In the genomic region with DNA sequence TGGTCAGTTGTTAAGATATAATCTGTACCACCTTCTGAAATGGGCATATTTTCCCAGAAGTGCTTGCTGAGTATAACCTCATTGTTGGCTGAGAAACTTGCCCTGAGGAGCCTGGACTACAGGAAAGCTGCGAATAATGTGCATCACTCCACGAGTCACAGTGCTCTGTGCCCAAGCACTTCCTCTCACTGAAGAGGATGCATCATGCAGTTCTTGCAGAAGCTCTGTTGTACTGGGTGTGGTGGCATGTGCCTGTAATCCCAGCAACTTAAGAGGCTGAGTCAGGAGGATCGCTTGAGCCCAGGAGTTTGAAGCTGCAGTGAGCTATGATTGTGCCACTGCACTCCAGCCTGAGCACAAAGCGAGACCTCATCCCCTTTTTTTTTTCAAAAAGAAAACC, we compare ENCODE assay signal across 9 cellular contexts. TPM values are rescaled to one million over a fixed set of nuclear protein-coding genes. Genes with fewer than 3 reads are reported as not detected.
DNase-seq lines count a peak whose midpoint lies in the region; ATAC-seq and TF ChIP-seq lines count a peak whose summit lies in the region.
"Had no signal": no experiment of that assay in that cellular context is flagged by ENCODE, and none has a peak within 500 bp of the region (broad histone marks: within the 10 kb centered on the region; RNA-seq: fewer than 3 reads in every experiment).

No MANE protein-coding gene starts in this region.

- TF ChIP-seq CTCF in NB4 (IDR thresholded peaks at IDR 0.05; ENCODE audit: low read depth, low read length): no peak
- TF ChIP-seq CTCF in choroid plexus epithelial cell (conservative IDR thresholded peaks at IDR 0.05; ENCODE audit: low read depth, low read length): no peak
- no peak for TF ChIP-seq CTCF in omental fat pad (IDR thresholded peaks at IDR 0.05)

- H3K4me3 ChIP-seq in NB4 (ENCODE audit: low read depth, low read length) (no peak overlapping the region), choroid plexus epithelial cell (ENCODE audit: low read depth, low read length) (no peak overlapping the region)

- no peak for DNase-seq in activated CD4-positive, CD25-positive, alpha-beta regulatory T cell (lab: John Stamatoyannopoulos, UW)
- DNase-seq in NB4 (ENCODE audit: low read depth) (peak; percentile 27), choroid plexus epithelial cell (ENCODE audit: low read depth) (peak; percentile 23), omental fat pad (ENCODE audit: low spot score) (no peak), SHP77 (lab: John Stamatoyannopoulos, UW) (no peak)
- DNase-seq in stimulated activated CD4-positive, alpha-beta T cell treated with anti-CD3 and anti-CD28 coated beads, Interleukin-2, amount 100 ng/mL, for 48 hours: no peak
- no peak for DNase-seq in effector CD8-positive, alpha-beta T cell (lab: John Stamatoyannopoulos, UW)

- TF ChIP-seq POLR2A in NB4 (IDR thresholded peaks at IDR 0.05; ENCODE audit: extremely low read depth, insufficient read length): no peak

- ATAC-seq in activated CD4-positive, CD25-positive, alpha-beta regulatory T cell treated with anti-CD3 and anti-CD28 coated beads, Interleukin-2, amount 50 U/mL, for 24 hours: peak; percentile 48 to 56
- peak; percentile 90 for ATAC-seq in omental fat pad (ENCODE audit: low FRiP score)
- ATAC-seq: WTC11 had no signal

RNA-seq across cellular contexts. Expression of a gene that starts 56.9 kb away (rescaled TPM):
- total RNA-seq in omental fat pad: 100 to 1,000 TPM in 1 of 4 donors, 10 to 100 TPM in 3; 62.1 to 156 (median 76.3) TPM

Comparison
In these comparisons a context has a peak if more than half of its experiments do, and no peak if none do; other contexts are left out.
1. DNase-seq: peak in NB4 (single experiment) and choroid plexus epithelial cell (single experiment); none in activated CD4-positive, CD25-positive, alpha-beta regulatory T cell (0 of 4), omental fat pad (single experiment), SHP77 (0 of 2), stimulated activated CD4-positive, alpha-beta T cell treated with anti-CD3 and anti-CD28 coated beads, Interleukin-2, amount 100 ng/mL, for 48 hours (0 of 2) and effector CD8-positive, alpha-beta T cell (single experiment).